In the genomic region with DNA sequence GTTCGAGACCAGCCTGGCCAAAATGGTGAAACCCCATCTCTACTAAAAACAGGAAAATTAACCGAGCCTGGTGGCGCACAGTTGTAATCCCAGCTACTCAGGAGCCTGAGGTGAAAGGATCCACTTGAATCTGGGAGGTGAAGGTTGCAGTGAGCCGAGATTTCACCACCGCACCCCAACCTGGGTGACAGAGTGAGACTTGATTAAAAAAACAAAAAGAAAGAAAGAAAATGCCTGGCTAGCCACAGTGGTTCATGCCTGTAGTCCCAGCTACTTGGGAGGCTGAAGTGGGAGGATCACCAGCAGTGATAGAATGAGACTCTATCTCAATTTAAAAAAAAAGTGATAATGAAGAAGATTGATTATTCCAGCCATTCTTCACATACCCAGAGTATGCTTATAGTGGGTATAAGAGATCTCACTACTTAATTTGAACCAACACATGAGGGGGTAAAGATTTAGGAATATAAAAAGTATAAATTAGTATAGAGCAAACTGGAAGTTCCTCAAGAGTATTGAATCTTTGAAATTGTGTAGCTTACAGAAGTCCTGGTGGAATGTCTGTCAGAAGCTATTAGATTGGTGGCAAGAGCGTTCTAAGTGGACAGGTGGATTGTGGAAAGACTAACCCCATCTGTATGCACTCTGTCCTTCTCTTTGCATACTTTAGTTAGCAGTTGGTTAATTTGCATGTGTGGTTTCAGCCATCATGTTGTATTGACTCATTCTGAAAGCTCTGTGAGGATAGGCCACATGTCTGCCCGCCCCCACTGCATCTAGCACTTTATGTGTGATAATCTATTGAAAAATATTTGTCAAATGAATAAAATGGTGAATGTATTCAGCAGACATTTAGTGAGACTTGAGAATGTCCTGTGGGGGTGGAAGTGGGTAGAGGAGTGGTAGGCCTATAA, we compare ENCODE assay signal across 8 cellular contexts. TPM values are rescaled to one million over a fixed set of nuclear protein-coding genes. Genes with fewer than 3 reads are reported as not detected.
DNase-seq lines count a peak whose midpoint lies in the region; ATAC-seq and TF ChIP-seq lines count a peak whose summit lies in the region.

No MANE protein-coding gene starts in this region.

- intact Hi-C loops in spleen (cut with DNase I; ENCODE audit: low total_unique reads) = no loop called here
- intact Hi-C loops in ovary (cut with DNase I) = no loop called here
- intact Hi-C loops in prostate gland (cut with DNase I) = no loop called here

- H3K27me3 ChIP-seq in DOHH2 (ENCODE audit: control insufficient read depth, low read length) (no peaks in the 10 kb centered on the region), neutrophil (no peaks in the 10 kb centered on the region), spleen (replicated peaks in 1 of 7) (no peaks in the 10 kb centered on the region), ovary (no peaks in the 10 kb centered on the region), prostate gland (replicated peaks; ENCODE audit: insufficient read depth) (no peaks in the 10 kb centered on the region)

- H3K9me3 ChIP-seq in DOHH2 (ENCODE audit: control insufficient read depth, insufficient read depth, low read length) (no peaks in the 10 kb centered on the region), neutrophil (no peaks in the 10 kb centered on the region), spleen (no peaks in the 10 kb centered on the region), ovary (no peaks in the 10 kb centered on the region), prostate gland (no peaks in the 10 kb centered on the region)

- peak overlapping the region; percentile 11 for H3K4me3 Mint-ChIP-seq in activated T-cell treated with anti-CD3 and anti-CD28 coated beads, Interleukin-2, amount 50 U/mL, for 4 hours

- H4K20me1 ChIP-seq in DOHH2 (ENCODE audit: control insufficient read depth, insufficient read depth, low read depth, low read length) = peaks cover 15% of the 10 kb centered on the region; the same call in 1 of the 2 replicates

- peaks cover 12% of the 10 kb centered on the region for H3K36me3 Mint-ChIP-seq in activated T-cell treated with anti-CD3 and anti-CD28 coated beads, Interleukin-2, amount 50 U/mL, for 4 hours (ENCODE audit: insufficient read depth)

- no peak for TF ChIP-seq EP300 in ovary (IDR thresholded peaks at IDR 0.05)

- ATAC-seq in GM21423 (IDR thresholded peaks at IDR 0.05; ENCODE audit: unreplicated experiment) = peak; percentile 97
- ATAC-seq in HG03575 (IDR thresholded peaks at IDR 0.05; ENCODE audit: extremely low read depth, insufficient number of reproducible peaks, low FRiP score, unreplicated experiment) = peak; percentile 65
- ATAC-seq in activated T-cell treated with anti-CD3 and anti-CD28 coated beads, Interleukin-2, amount 50 U/mL, for 4 hours = peak; percentile 97 to 99

- TF ChIP-seq CTCF in DOHH2 (IDR thresholded peaks at IDR 0.05; ENCODE audit: low read depth, low read length, poor library complexity, severe bottlenecking) = no peak
- TF ChIP-seq CTCF in neutrophil (IDR thresholded peaks at IDR 0.05) = no peak
- no peak for TF ChIP-seq CTCF in spleen (IDR thresholded peaks at IDR 0.05 in 8 of 11, conservative IDR thresholded peaks at IDR 0.05 in 3 of 11)
- TF ChIP-seq CTCF in ovary (IDR thresholded peaks at IDR 0.05) = no peak
- TF ChIP-seq CTCF in prostate gland (IDR thresholded peaks at IDR 0.05) = no peak

- no peaks in the 10 kb centered on the region for H3K9me3 Mint-ChIP-seq in activated T-cell treated with anti-CD3 and anti-CD28 coated beads, Interleukin-2, amount 50 U/mL, for 4 hours

- H3K27ac ChIP-seq in DOHH2 (ENCODE audit: low read depth, low read length) = peak overlapping the region; percentile 32
- H3K27ac ChIP-seq in neutrophil = peak overlapping the region; percentile 15
- H3K27ac ChIP-seq in spleen = peak overlapping the region in 2 of 8 donors; percentile 13 to 26
- no peak overlapping the region for H3K27ac ChIP-seq in ovary
- H3K27ac ChIP-seq in prostate gland = no peak overlapping the region

- H3K4me1 ChIP-seq in DOHH2 (ENCODE audit: control insufficient read depth, low read length) = peaks cover 55% of the 10 kb centered on the region
- peaks cover 0 to 4% of the 10 kb centered on the region in 2 experiments for H3K4me1 ChIP-seq in neutrophil (ENCODE audit: control insufficient read depth in 1 of 2, insufficient read depth in 1 of 2, low read depth in 1 of 2, low read length in 1 of 2)
- H3K4me1 ChIP-seq in spleen = peaks cover 8 to 66% (median 40%) of the 10 kb centered on the region in 6 donors
- peaks cover 3% of the 10 kb centered on the region for H3K4me1 ChIP-seq in ovary (ENCODE audit: insufficient read depth)
- H3K4me1 ChIP-seq in prostate gland (replicated peaks) = no peaks in the 10 kb centered on the region

- H3K4me1 Mint-ChIP-seq in activated T-cell treated with anti-CD3 and anti-CD28 coated beads, Interleukin-2, amount 50 U/mL, for 4 hours (ENCODE audit: low read depth) = peaks cover 56% of the 10 kb centered on the region

- peaks cover 30% of the 10 kb centered on the region for H3K36me3 ChIP-seq in DOHH2 (ENCODE audit: control insufficient read depth, low read length)
- H3K36me3 ChIP-seq in neutrophil = peaks cover 19% of the 10 kb centered on the region
- H3K36me3 ChIP-seq in spleen = peaks cover 0 to 25% (median 16%) of the 10 kb centered on the region in 6 donors
- no peaks in the 10 kb centered on the region for H3K36me3 ChIP-seq in ovary
- no peaks in the 10 kb centered on the region for H3K36me3 ChIP-seq in prostate gland

- DNase-seq in activated T-cell treated with anti-CD3 and anti-CD28 coated beads, Interleukin-2, amount 50 U/mL, for 4 hours = peak; percentile 39
- no peak for DNase-seq in spleen
- no peak for DNase-seq in ovary
- no peak for DNase-seq in prostate gland (ENCODE audit: low spot score)

- no peaks in the 10 kb centered on the region for H3K9me2 ChIP-seq in DOHH2 (replicated peaks; ENCODE audit: control insufficient read depth, low read length)

- TF ChIP-seq POLR2A in spleen (IDR thresholded peaks at IDR 0.05) (no peak), ovary (IDR thresholded peaks at IDR 0.05) (no peak), prostate gland (IDR thresholded peaks at IDR 0.05) (no peak)

- WGBS in spleen, 5 donors = 70 to 74% (median 72%) methylated on average over 7 of the region's 7 CpGs
- 94 to 98% (median 97%) methylated on average over 7 of the region's 7 CpGs for WGBS in ovary, 3 donors
- 94% methylated on average over 7 of the region's 7 CpGs for WGBS in prostate gland

- H3K4me3 ChIP-seq in DOHH2 (ENCODE audit: low read length) (peak overlapping the region; percentile 5), neutrophil (ENCODE audit: low read depth in 1 of 2, low read length in 1 of 2) (no peak overlapping the region), spleen (no peak overlapping the region), ovary (no peak overlapping the region), prostate gland (no peak overlapping the region)

- H3K27me3 Mint-ChIP-seq in activated T-cell treated with anti-CD3 and anti-CD28 coated beads, Interleukin-2, amount 50 U/mL, for 4 hours (ENCODE audit: low read depth) = no peaks in the 10 kb centered on the region

- H3F3A ChIP-seq in DOHH2 (ENCODE audit: control insufficient read depth, insufficient read depth) = peaks cover 7% of the 10 kb centered on the region; the same call in 1 of the 2 replicates

- peaks cover 83% of the 10 kb centered on the region for H3K79me2 ChIP-seq in DOHH2 (ENCODE audit: control insufficient read depth, low read length)

- H3K4me2 ChIP-seq in DOHH2 (ENCODE audit: low read length) = peak overlapping the region; percentile 32

RNA-seq across cellular contexts. Expression of a gene that starts 25.0 kb away (rescaled TPM):
- total RNA-seq in activated T-cell treated with anti-CD3 and anti-CD28 coated beads, Interleukin-2, amount 50 U/mL, for 4 hours = 10 to 100 TPM in 2 of 3 donors, 1 to 10 TPM in 1; 9.0 to 12.3 (median 11.0) TPM
- total RNA-seq in spleen (10 to 100 TPM; 15.9 to 26.3 (median 22.6) TPM), ovary (10 to 100 TPM; 16.5 to 29.3 (median 19.1) TPM), prostate gland (10 to 100 TPM; 12.4 to 19.8 TPM)
- polyA plus RNA-seq in spleen (1 to 10 TPM; 3.8 to 4.6 (median 4.1) TPM), ovary (1 to 10 TPM; 6.9 to 8.7 TPM)

Comparison
In these comparisons a context has a peak if more than half of its experiments do, and no peak if none do; other contexts are left out.
1. H3K27ac ChIP-seq: peak in DOHH2 (single experiment) and neutrophil (single experiment); none in ovary (0 of 2) and prostate gland (0 of 2).
2. Peak in every context shown above with its lines, with median percentiles within 50 percentile points of each other: ATAC-seq.